22 cellular contexts compared by ENCODE assay signal in genomic region chr1:245716561-245716960, GRCh38.
"Had no signal": no experiment of that assay in that cellular context is flagged by ENCODE, and none has a peak within 500 bp of the region (broad histone marks: within the 10 kb centered on the region; RNA-seq: fewer than 3 reads in every experiment).

No MANE protein-coding gene starts in this region.

- H3K36me3 ChIP-seq: gastroesophageal sphincter, heart left ventricle, left ventricle myocardium inferior, neural progenitor cell, stomach, upper lobe of right lung had no signal

- ATAC-seq: activated CD8-positive, alpha-beta T cell treated with anti-CD3 and anti-CD28 coated beads for 36 hours; activated T-helper 17 cell treated with anti-CD3 and anti-CD28 coated beads, Interleukin-2, amount 50 U/mL, for 72 hours; gastroesophageal sphincter; right cardiac atrium; stimulated activated effector memory CD8-positive, alpha-beta T cell treated with anti-CD3 and anti-CD28 coated beads, Interleukin-12 subunit alpha, Interleukin-12 subunit beta, amount 100 ng/mL, for 72 hours; upper lobe of right lung had no signal

- H3K4me2 ChIP-seq: neural progenitor cell had no signal

- H2AFZ ChIP-seq: neural progenitor cell had no signal

- H3K4me1 ChIP-seq: gastroesophageal sphincter, heart left ventricle, left ventricle myocardium inferior, psoas muscle, stomach, upper lobe of right lung had no signal

- H3K9ac ChIP-seq: neural progenitor cell had no signal

- DNase-seq: activated CD4-positive, alpha-beta T cell treated with anti-CD3 and anti-CD28 coated beads, Interleukin-2, amount 10 ng/mL, durations not matched to agents 24 days and 14 days; activated CD4-positive, CD25-positive, alpha-beta regulatory T cell; activated CD8-positive, alpha-beta T cell treated with anti-CD3 and anti-CD28 coated beads for 36 hours; activated naive CD4-positive, alpha-beta T cell treated with Interleukin-2 at 50 U/mL for 16 hours; activated naive CD8-positive, alpha-beta T cell treated with anti-CD3 and anti-CD28 coated beads, Interleukin-2, amount 10 ng/mL, durations not matched to agents 7 days and 5 days; activated T-cell treated with anti-CD3 and anti-CD28 coated beads, Interleukin-2, amount 50 U/mL, for 1 hour; aorta; heart left ventricle; left ventricle myocardium inferior; naive B cell; psoas muscle; right cardiac atrium; small intestine; stimulated activated CD4-positive, alpha-beta T cell treated with anti-CD3 and anti-CD28 coated beads, Interleukin-4, amount 100 ng/mL, for 24 hours; stomach; upper lobe of right lung had no signal

- H3K27me3 Mint-ChIP-seq: activated CD4-positive, alpha-beta T cell treated with anti-CD3 and anti-CD28 coated beads, Interleukin-2, amount 10 ng/mL, durations not matched to agents 24 days and 14 days; activated naive CD8-positive, alpha-beta T cell treated with anti-CD3 and anti-CD28 coated beads, Interleukin-2, amount 10 ng/mL, durations not matched to agents 7 days and 5 days; activated T-helper 17 cell treated with anti-CD3 and anti-CD28 coated beads, Interleukin-2, amount 50 U/mL, for 72 hours had no signal

- H3K9me3 ChIP-seq: gastroesophageal sphincter, heart left ventricle, left ventricle myocardium inferior, psoas muscle, stomach, upper lobe of right lung had no signal

- H3K4me3 Mint-ChIP-seq: activated CD4-positive, alpha-beta T cell treated with anti-CD3 and anti-CD28 coated beads, Interleukin-2, amount 10 ng/mL, durations not matched to agents 24 days and 14 days; activated CD8-positive, alpha-beta T cell treated with anti-CD3 and anti-CD28 coated beads for 36 hours; activated naive CD8-positive, alpha-beta T cell treated with anti-CD3 and anti-CD28 coated beads, Interleukin-2, amount 10 ng/mL, durations not matched to agents 7 days and 5 days; activated T-helper 17 cell treated with anti-CD3 and anti-CD28 coated beads, Interleukin-2, amount 50 U/mL, for 72 hours; naive B cell; neural progenitor cell; stimulated activated effector memory CD8-positive, alpha-beta T cell treated with anti-CD3 and anti-CD28 coated beads, Interleukin-12 subunit alpha, Interleukin-12 subunit beta, amount 100 ng/mL, for 72 hours; T-helper 2 cell treated with Interferon-gamma antibody and Interleukin-4, amounts not matched to agents 5 μg/mL and 100 μg/mL, for 36 hours had no signal

- H3K4me1 Mint-ChIP-seq: activated CD4-positive, alpha-beta T cell treated with anti-CD3 and anti-CD28 coated beads, Interleukin-2, amount 10 ng/mL, durations not matched to agents 24 days and 14 days; activated naive CD8-positive, alpha-beta T cell treated with anti-CD3 and anti-CD28 coated beads, Interleukin-2, amount 10 ng/mL, durations not matched to agents 7 days and 5 days; activated T-helper 17 cell treated with anti-CD3 and anti-CD28 coated beads, Interleukin-2, amount 50 U/mL, for 72 hours; stimulated activated effector memory CD8-positive, alpha-beta T cell treated with anti-CD3 and anti-CD28 coated beads, Interleukin-12 subunit alpha, Interleukin-12 subunit beta, amount 100 ng/mL, for 72 hours had no signal

- H3K9me3 Mint-ChIP-seq: activated CD4-positive, alpha-beta T cell treated with anti-CD3 and anti-CD28 coated beads, Interleukin-2, amount 10 ng/mL, durations not matched to agents 24 days and 14 days; activated CD8-positive, alpha-beta T cell treated with anti-CD3 and anti-CD28 coated beads for 36 hours; neural progenitor cell; T-helper 2 cell treated with Interferon-gamma antibody and Interleukin-4, amounts not matched to agents 5 μg/mL and 100 μg/mL, for 36 hours had no signal

- H3K27ac Mint-ChIP-seq: activated CD4-positive, alpha-beta T cell treated with anti-CD3 and anti-CD28 coated beads, Interleukin-2, amount 10 ng/mL, durations not matched to agents 24 days and 14 days; activated CD8-positive, alpha-beta T cell treated with anti-CD3 and anti-CD28 coated beads for 36 hours; activated naive CD8-positive, alpha-beta T cell treated with anti-CD3 and anti-CD28 coated beads, Interleukin-2, amount 10 ng/mL, durations not matched to agents 7 days and 5 days; activated T-helper 17 cell treated with anti-CD3 and anti-CD28 coated beads, Interleukin-2, amount 50 U/mL, for 72 hours; neural progenitor cell; stimulated activated effector memory CD8-positive, alpha-beta T cell treated with anti-CD3 and anti-CD28 coated beads, Interleukin-12 subunit alpha, Interleukin-12 subunit beta, amount 100 ng/mL, for 72 hours; T-helper 2 cell treated with Interferon-gamma antibody and Interleukin-4, amounts not matched to agents 5 μg/mL and 100 μg/mL, for 36 hours had no signal

- H3K36me3 Mint-ChIP-seq: activated naive CD8-positive, alpha-beta T cell treated with anti-CD3 and anti-CD28 coated beads, Interleukin-2, amount 10 ng/mL, durations not matched to agents 7 days and 5 days; naive B cell; neural progenitor cell; stimulated activated effector memory CD8-positive, alpha-beta T cell treated with anti-CD3 and anti-CD28 coated beads, Interleukin-12 subunit alpha, Interleukin-12 subunit beta, amount 100 ng/mL, for 72 hours had no signal

- H3K4me3 ChIP-seq: coronary artery, gastroesophageal sphincter, heart left ventricle, left ventricle myocardium inferior, neural progenitor cell, psoas muscle, stomach, upper lobe of right lung had no signal

- H3K27me3 ChIP-seq: gastroesophageal sphincter, heart left ventricle, neural progenitor cell, stomach, upper lobe of right lung had no signal

- H3K27ac ChIP-seq: coronary artery, gastroesophageal sphincter, heart left ventricle, left ventricle myocardium inferior, neural progenitor cell, psoas muscle, stomach, upper lobe of right lung had no signal
